In genomic region chr3:159252772-159253384, GRCh38 we compare ENCODE assay signal across 9 cellular contexts.
A peak's percentile ranks its signal among the peaks of the same experiment; 100 is the strongest.
DNase-seq lines count a peak whose midpoint lies in the region; ATAC-seq and TF ChIP-seq lines count a peak whose summit lies in the region.
"Had no signal": no experiment of that assay in that cellular context is flagged by ENCODE, and none has a peak within 500 bp of the region (broad histone marks: within the 10 kb centered on the region; RNA-seq: fewer than 3 reads in every experiment).

No MANE protein-coding gene starts in this region.

- H3K4ac ChIP-seq in mesendoderm (ENCODE audit: low read depth, low read length), result no peak overlapping the region

- no peak overlapping the region for H3K23ac ChIP-seq in mesendoderm (ENCODE audit: low read length)

- DNase-seq in A172 (ENCODE audit: low spot score) (peak; percentile 74), GM13977 (ENCODE audit: low spot score) (peak; percentile 9), NCI-H187 treated with DMSO at 0.1 percent for 48 hours (lab: John Stamatoyannopoulos, UW) (peak; percentile 56), astrocyte of the cerebellum (ENCODE audit: low read depth) (peak; percentile 50), mesendoderm (peak; percentile 61)
- no peak for DNase-seq in activated naive CD8-positive, alpha-beta T cell treated with anti-CD3 and anti-CD28 coated beads, Interleukin-2, amount 50 U/mL, for 24 hours
- no peak for DNase-seq in activated CD4-positive, alpha-beta T cell treated with anti-CD3 and anti-CD28 coated beads for 4 hours

- no peak overlapping the region for H3K27ac ChIP-seq in mesendoderm (ENCODE audit: low read depth, low read length)

- H2AK5ac ChIP-seq in mesendoderm (ENCODE audit: low read length), result no peak overlapping the region

- peaks cover 4% of the 10 kb centered on the region for H3K36me3 Mint-ChIP-seq in activated naive CD8-positive, alpha-beta T cell treated with anti-CD3 and anti-CD28 coated beads, Interleukin-2, amount 50 U/mL, for 24 hours (ENCODE audit: low read depth)

- H3K4me3 ChIP-seq in astrocyte of the cerebellum (ENCODE audit: low read depth, low read length), result no peak overlapping the region
- H3K4me3 ChIP-seq in mesendoderm (ENCODE audit: low read length), result no peak overlapping the region

- H3K56ac ChIP-seq in mesendoderm (ENCODE audit: low read length), result no peak overlapping the region

- H4K8ac ChIP-seq in mesendoderm (ENCODE audit: low read depth, low read length), result no peak overlapping the region

- H3K18ac ChIP-seq in mesendoderm (ENCODE audit: low read length), result no peak overlapping the region

- TF ChIP-seq CTCF in GM13977 (IDR thresholded peaks at IDR 0.05; ENCODE audit: extremely low read depth, insufficient read depth, missing control alignments), result peak; percentile 67
- peak; percentile 58 for TF ChIP-seq CTCF in astrocyte of the cerebellum (IDR thresholded peaks at IDR 0.05; ENCODE audit: low read depth, low read length, missing control alignments)

- H3K36me3 ChIP-seq in mesendoderm (ENCODE audit: control insufficient read depth, insufficient read depth, low read length), result no peaks in the 10 kb centered on the region

- H3K27me3 Mint-ChIP-seq in activated naive CD8-positive, alpha-beta T cell treated with anti-CD3 and anti-CD28 coated beads, Interleukin-2, amount 50 U/mL, for 24 hours, result peaks cover 18% of the 10 kb centered on the region
- H3K27me3 Mint-ChIP-seq: central memory CD8-positive, alpha-beta T cell had no signal

- H3K9me3 Mint-ChIP-seq in activated naive CD8-positive, alpha-beta T cell treated with anti-CD3 and anti-CD28 coated beads, Interleukin-2, amount 50 U/mL, for 24 hours, result peaks cover 18% of the 10 kb centered on the region

- no CpG with 5 or more reads among the region's 2 CpGs for WGBS in mesendoderm (ENCODE audit: extremely low coverage, insufficient coverage, low lambda C conversion rate)

- no peak overlapping the region for H3K4me3 Mint-ChIP-seq in activated naive CD8-positive, alpha-beta T cell treated with anti-CD3 and anti-CD28 coated beads, Interleukin-2, amount 50 U/mL, for 24 hours
- H3K4me3 Mint-ChIP-seq: central memory CD8-positive, alpha-beta T cell had no signal

- no peak overlapping the region for H2BK15ac ChIP-seq in mesendoderm (replicated peaks; ENCODE audit: low read depth)

- H3K79me1 ChIP-seq in mesendoderm (ENCODE audit: low read length), result no peaks in the 10 kb centered on the region

- no peak overlapping the region for H2BK120ac ChIP-seq in mesendoderm (ENCODE audit: low read depth, low read length)

- H3K27me3 ChIP-seq in mesendoderm (ENCODE audit: insufficient read depth, low read length, poor library complexity), result no peaks in the 10 kb centered on the region

- H3K9ac ChIP-seq in mesendoderm (ENCODE audit: low read length), result no peak overlapping the region

- H3K4me2 ChIP-seq in mesendoderm (ENCODE audit: low read length), result no peak overlapping the region

- in situ Hi-C loops in GM13977 (cut with MboI; ENCODE audit: low pct_unique_long_range_greater_than_20kb, low sequenced_read_pairs, unreplicated experiment) (loop anchor here (10.0 kb wide), 2 partner anchors 128 to 408 kb away; no protein-coding TSS in a partner anchor), astrocyte of the cerebellum (cut with HindIII; ENCODE audit: low sequenced_read_pairs) (loop anchor here (25.0 kb wide), 1 partner anchor 334 kb away; no protein-coding TSS in a partner anchor)

- H3K4me1 ChIP-seq in mesendoderm (ENCODE audit: control insufficient read depth, low read depth, low read length), result no peaks in the 10 kb centered on the region

- no peak overlapping the region for H3K27ac Mint-ChIP-seq in activated naive CD8-positive, alpha-beta T cell treated with anti-CD3 and anti-CD28 coated beads, Interleukin-2, amount 50 U/mL, for 24 hours

- no peak for ATAC-seq in GM21367 (IDR thresholded peaks at IDR 0.05; ENCODE audit: unreplicated experiment)
- no peak for ATAC-seq in activated naive CD8-positive, alpha-beta T cell treated with anti-CD3 and anti-CD28 coated beads, Interleukin-2, amount 50 U/mL, for 24 hours

- H3K4me1 Mint-ChIP-seq in activated naive CD8-positive, alpha-beta T cell treated with anti-CD3 and anti-CD28 coated beads, Interleukin-2, amount 50 U/mL, for 24 hours, result no peaks in the 10 kb centered on the region
- H3K4me1 Mint-ChIP-seq: central memory CD8-positive, alpha-beta T cell had no signal

- H2BK5ac ChIP-seq in mesendoderm (ENCODE audit: low read length), result no peak overlapping the region

- no peaks in the 10 kb centered on the region for H3K79me2 ChIP-seq in mesendoderm (ENCODE audit: control insufficient read depth, insufficient read depth, low read length)

- H4K5ac ChIP-seq in mesendoderm (ENCODE audit: low read length), result no peak overlapping the region

Comparison
In these comparisons a context has a peak if more than half of its experiments do, and no peak if none do; other contexts are left out.
1. DNase-seq: peak in A172 (single experiment), GM13977 (single experiment), NCI-H187 treated with DMSO at 0.1 percent for 48 hours (single experiment), astrocyte of the cerebellum (single experiment) and mesendoderm (single experiment); none in activated naive CD8-positive, alpha-beta T cell treated with anti-CD3 and anti-CD28 coated beads, Interleukin-2, amount 50 U/mL, for 24 hours (single experiment) and activated CD4-positive, alpha-beta T cell treated with anti-CD3 and anti-CD28 coated beads for 4 hours (0 of 2).